In the genomic region with DNA sequence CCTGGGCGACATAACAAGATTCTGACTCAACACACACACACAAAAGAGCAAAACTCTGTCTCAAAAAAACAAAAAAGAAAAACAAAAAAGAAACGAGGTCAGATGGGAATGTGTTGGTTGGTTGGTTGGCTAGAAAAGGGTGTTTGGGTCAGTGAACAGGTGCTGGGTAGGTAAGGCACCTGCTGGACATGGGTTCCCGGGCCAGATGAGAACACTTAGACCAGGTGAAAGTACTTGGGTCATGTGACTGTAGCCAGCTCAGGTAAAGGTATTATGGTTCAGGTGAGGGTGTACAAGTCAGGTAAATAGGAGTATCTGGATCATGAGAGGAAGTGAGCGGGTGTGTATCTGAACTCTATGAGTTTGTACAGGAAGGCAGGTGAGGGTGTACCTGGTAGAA, we compare ENCODE assay signal across 1 cellular context.
TF ChIP-seq lines count a peak whose summit lies in the region.

No MANE protein-coding gene starts in this region.

TF ChIP-seq in HCT116, 20 proteins besides CTCF, POLR2A, EP300 and RAD21 (continued from another document):
- TF ChIP-seq, protein P1, sequence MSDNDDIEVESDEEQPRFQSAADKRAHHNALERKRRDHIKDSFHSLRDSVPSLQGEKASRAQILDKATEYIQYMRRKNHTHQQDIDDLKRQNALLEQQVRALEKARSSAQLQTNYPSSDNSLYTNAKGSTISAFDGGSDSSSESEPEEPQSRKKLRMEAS (IDR thresholded peaks at IDR 0.05), result no peak
- no peak for TF ChIP-seq SIN3A (IDR thresholded peaks at IDR 0.05; ENCODE audit: low read depth)
- no peak for TF ChIP-seq EZH2phosphoT487 (IDR thresholded peaks at IDR 0.05; ENCODE audit: borderline replicate concordance)
- TF ChIP-seq EGR1 (IDR thresholded peaks at IDR 0.05; ENCODE audit: low read depth), result no peak
- no peak for TF ChIP-seq EZH2 (IDR thresholded peaks at IDR 0.05)
